23 cellular contexts compared by ENCODE assay signal in genomic region chr4:5569451-5569850, GRCh38.
"Had no signal": no experiment of that assay in that cellular context is flagged by ENCODE, and none has a peak within 500 bp of the region (broad histone marks: within the 10 kb centered on the region; RNA-seq: fewer than 3 reads in every experiment).

No MANE protein-coding gene starts in this region.

- H3K27me3 Mint-ChIP-seq: dendritic cell treated with granulocyte-macrophage colony-stimulating factor and Interleukin-4, amounts not matched to agents 40 ng/mL and 50 ng/mL, for 4 days; effector memory CD8-positive, alpha-beta T cell had no signal

- H3K36me3 ChIP-seq: colonic mucosa, gastrocnemius medialis had no signal

- H3K27ac Mint-ChIP-seq: dendritic cell treated with granulocyte-macrophage colony-stimulating factor and Interleukin-4, amounts not matched to agents 40 ng/mL and 50 ng/mL, for 4 days; effector memory CD8-positive, alpha-beta T cell; endodermal cell had no signal

- H3K9me3 Mint-ChIP-seq: dendritic cell treated with granulocyte-macrophage colony-stimulating factor and Interleukin-4, amounts not matched to agents 40 ng/mL and 50 ng/mL, for 4 days; effector memory CD8-positive, alpha-beta T cell; endodermal cell had no signal

- H3K27me3 ChIP-seq: colonic mucosa, dorsolateral prefrontal cortex, esophagus squamous epithelium, foreskin keratinocyte, gastrocnemius medialis, gastroesophageal sphincter, heart left ventricle, heart right ventricle had no signal

- H3K27ac ChIP-seq: colonic mucosa, coronary artery, dorsolateral prefrontal cortex, epithelial cell of prostate, esophagus squamous epithelium, foreskin keratinocyte, gastrocnemius medialis, gastroesophageal sphincter, heart left ventricle, heart right ventricle had no signal

- H3K4me1 Mint-ChIP-seq: endodermal cell had no signal

- H3K9me3 ChIP-seq: colonic mucosa, esophagus squamous epithelium, gastrocnemius medialis, gastroesophageal sphincter, heart left ventricle, heart right ventricle had no signal

- DNase-seq: colonic mucosa; cortex of kidney; dermis blood vessel endothelial cell; dorsolateral prefrontal cortex; effector CD4-positive, alpha-beta T cell; effector CD8-positive, alpha-beta T cell; effector memory CD4-positive, alpha-beta T cell; effector memory CD8-positive, alpha-beta T cell; endodermal cell; erythroblast; esophagus squamous epithelium; foreskin fibroblast; foreskin melanocyte; gastrocnemius medialis; glutamatergic neuron; head of caudate nucleus; heart left ventricle; heart right ventricle had no signal

- H3K4me3 Mint-ChIP-seq: dendritic cell treated with granulocyte-macrophage colony-stimulating factor and Interleukin-4, amounts not matched to agents 40 ng/mL and 50 ng/mL, for 4 days; effector memory CD8-positive, alpha-beta T cell; endodermal cell had no signal

- ATAC-seq: effector memory CD8-positive, alpha-beta T cell; gastrocnemius medialis; gastroesophageal sphincter; heart left ventricle; heart right ventricle had no signal

- H3K4me1 ChIP-seq: colonic mucosa, foreskin keratinocyte, gastrocnemius medialis, gastroesophageal sphincter, heart left ventricle, heart right ventricle had no signal

- H3K4me3 ChIP-seq: colonic mucosa, coronary artery, dorsolateral prefrontal cortex, esophagus squamous epithelium, gastrocnemius medialis, gastroesophageal sphincter, heart left ventricle, heart right ventricle had no signal
